9 cellular contexts compared by ENCODE assay signal in the genomic region with DNA sequence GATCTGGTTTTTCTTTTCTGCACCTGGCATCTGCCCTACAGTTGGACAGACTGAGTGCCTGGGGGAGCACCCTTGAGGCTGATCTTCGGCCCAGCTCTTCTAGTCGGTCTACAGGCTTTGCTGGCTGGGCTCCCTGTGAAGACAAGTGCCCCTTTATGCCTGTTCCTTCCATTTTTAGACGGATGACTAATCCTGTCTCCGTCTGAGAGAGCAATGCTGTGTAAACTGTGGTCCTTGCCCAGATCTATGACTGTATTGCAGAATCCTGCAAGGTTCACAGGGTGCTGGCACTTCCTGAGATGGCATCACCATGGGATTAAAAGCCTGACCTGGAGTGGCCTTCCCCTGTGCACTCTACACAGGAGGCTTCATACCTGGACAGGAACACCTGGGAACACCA. TPM values are rescaled to one million over a fixed set of nuclear protein-coding genes. Genes with fewer than 3 reads are reported as not detected.
DNase-seq lines count a peak whose midpoint lies in the region; ATAC-seq and TF ChIP-seq lines count a peak whose summit lies in the region.
"Had no signal": no experiment of that assay in that cellular context is flagged by ENCODE, and none has a peak within 500 bp of the region (broad histone marks: within the 10 kb centered on the region; RNA-seq: fewer than 3 reads in every experiment).

No MANE protein-coding gene starts in this region.

- CTCF ChIA-PET in PC-3 (lab: Charles Lee) = no interaction called here

- no peak overlapping the region for H2AFZ ChIP-seq in PC-3 (ENCODE audit: low read length)

- peak overlapping the region; percentile 32 for H3K4me2 ChIP-seq in PC-3 (ENCODE audit: low read length)

- peak; percentile 95 for DNase-seq in DMS53 (lab: John Stamatoyannopoulos, UW)
- DNase-seq in PC-3 = peak; percentile 98
- peak; percentile 85 for DNase-seq in non-pigmented ciliary epithelial cell (ENCODE audit: low read depth)
- no peak for DNase-seq in iPS-NIHi7 (ENCODE audit: extremely low spot score)
- no peak for DNase-seq in NCI-H2171 (lab: John Stamatoyannopoulos, UW)
- DNase-seq: NCI-H1436 had no signal

- no TSS peak for BruUV-seq in PC-3 (replicated peaks; lab: Mats Ljungman, UMichigan)

- no peaks in the 10 kb centered on the region for H4K20me1 ChIP-seq in PC-3 (ENCODE audit: low read length)

- no peak overlapping the region for H3K4me3 ChIP-seq in PC-3 (ENCODE audit: low read length)

- POLR2A ChIA-PET in PC-3 (lab: Charles Lee; ENCODE audit: unreplicated experiment) = no interaction called here

- H3K79me2 ChIP-seq in PC-3 (ENCODE audit: low read length) = no peaks in the 10 kb centered on the region

- no peaks in the 10 kb centered on the region for H3F3A ChIP-seq in PC-3 (ENCODE audit: low read length, unreplicated experiment)

- peak; percentile 99 for ATAC-seq in PC-3
- peak; percentile 98 for ATAC-seq in esophagus mucosa
- no peak for ATAC-seq in GM18861 (IDR thresholded peaks at IDR 0.05; ENCODE audit: unreplicated experiment)
- no peak for ATAC-seq in GM18517 (IDR thresholded peaks at IDR 0.05; ENCODE audit: unreplicated experiment)

- peak overlapping the region; percentile 80 for H3K9ac ChIP-seq in PC-3 (ENCODE audit: low read length)

- TF ChIP-seq CTCF in PC-3 (conservative IDR thresholded peaks at IDR 0.05; ENCODE audit: low read depth, low read length) = no peak

- H3K27ac ChIP-seq in PC-3 (ENCODE audit: low read length) = peak overlapping the region; percentile 94

- H3K9me3 ChIP-seq in PC-3 (ENCODE audit: low read length) = no peaks in the 10 kb centered on the region

- H3K4me1 ChIP-seq in PC-3 (ENCODE audit: insufficient read depth, low read length) = peaks cover 37% of the 10 kb centered on the region

- no peaks in the 10 kb centered on the region for H3K9me2 ChIP-seq in PC-3 (replicated peaks; ENCODE audit: low read length)

- H3K36me3 ChIP-seq in PC-3 (ENCODE audit: low read depth, low read length) = no peaks in the 10 kb centered on the region

- H3K27me3 ChIP-seq in PC-3 (ENCODE audit: low read length) = no peaks in the 10 kb centered on the region

- intact Hi-C loops in PC-3 (cut with micrococcal nuclease) = loop anchor here (1.0 to 2.0 kb wide), 2 partner anchors 19 to 580 kb away; no protein-coding TSS in a partner anchor

RNA-seq across cellular contexts. Expression of a gene that starts 47.6 kb away (rescaled TPM):
- total RNA-seq in PC-3 (2014; rRNA removed) = 1.1 and 2.2 TPM in 2 replicates
- 0.44 TPM for total RNA-seq in esophagus mucosa

Comparison
In these comparisons a context has a peak if more than half of its experiments do, and no peak if none do; other contexts are left out.
1. DNase-seq: peak in DMS53 (single experiment), PC-3 (single experiment) and non-pigmented ciliary epithelial cell (single experiment); none in iPS-NIHi7 (single experiment) and NCI-H2171 (single experiment).
2. ATAC-seq: peak in PC-3 (single experiment) and esophagus mucosa (single experiment); none in GM18861 (single experiment) and GM18517 (single experiment).